ENCODE assay signal across 30 cellular contexts in the genomic region with DNA sequence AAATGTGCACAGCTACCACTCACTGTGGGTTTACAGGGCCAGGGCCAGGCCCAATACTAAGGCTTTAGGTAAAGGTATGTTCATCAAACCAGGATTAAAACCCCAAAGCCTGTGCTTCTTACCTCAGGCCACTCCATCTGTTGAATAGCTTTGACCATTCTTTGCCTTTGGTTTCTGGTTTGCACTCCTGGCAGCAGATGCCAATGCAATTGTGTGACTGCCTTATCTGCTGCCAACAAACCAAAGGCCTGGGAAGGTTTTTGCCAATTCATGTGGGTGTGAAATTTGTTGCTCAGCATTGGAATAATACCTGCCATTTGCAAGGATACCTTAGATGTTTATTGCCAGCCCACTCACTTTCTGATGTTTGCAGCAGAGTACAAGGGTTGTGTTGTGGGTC.
"Had no signal": no experiment of that assay in that cellular context is flagged by ENCODE, and none has a peak within 500 bp of the region (broad histone marks: within the 10 kb centered on the region; RNA-seq: fewer than 3 reads in every experiment).

No MANE protein-coding gene starts in this region.

- FAIRE-seq: RCC 7860 had no signal

- ATAC-seq: activated CD8-positive, alpha-beta T cell treated with anti-CD3 and anti-CD28 coated beads for 36 hours; activated T-cell treated with anti-CD3 and anti-CD28 coated beads, Interleukin-2, amount 50 U/mL, for 72 hours; activated T-helper 17 cell treated with anti-CD3 and anti-CD28 coated beads, Interleukin-2, amount 50 U/mL, for 72 hours; Right ventricle myocardium inferior had no signal

- H3K4me2 ChIP-seq: KMS-11, PC-9 had no signal

- H3K4me1 Mint-ChIP-seq: activated CD4-positive, alpha-beta T cell treated with anti-CD3 and anti-CD28 coated beads, Interleukin-2, amount 10 ng/mL, durations not matched to agents 24 days and 14 days; activated naive CD8-positive, alpha-beta T cell treated with anti-CD3 and anti-CD28 coated beads for 36 hours; activated T-helper 17 cell treated with anti-CD3 and anti-CD28 coated beads, Interleukin-2, amount 50 U/mL, for 72 hours; central memory CD8-positive, alpha-beta T cell had no signal

- H3K27ac ChIP-seq: cardiac muscle cell, KMS-11, PC-9, RWPE1, SJCRH30, SK-N-MC had no signal

- H3K9me3 ChIP-seq: SJCRH30 had no signal

- H2AFZ ChIP-seq: PC-9 had no signal

- H3K36me3 ChIP-seq: cardiac muscle cell, SJCRH30 had no signal

- H3K9me3 Mint-ChIP-seq: activated CD4-positive, alpha-beta T cell treated with anti-CD3 and anti-CD28 coated beads, Interleukin-2, amount 10 ng/mL, durations not matched to agents 24 days and 14 days; activated CD8-positive, alpha-beta T cell treated with anti-CD3 and anti-CD28 coated beads for 36 hours; activated naive CD8-positive, alpha-beta T cell treated with anti-CD3 and anti-CD28 coated beads for 36 hours; activated T-helper 17 cell treated with anti-CD3 and anti-CD28 coated beads, Interleukin-2, amount 50 U/mL, for 72 hours; central memory CD8-positive, alpha-beta T cell had no signal

- H3K27ac Mint-ChIP-seq: activated CD4-positive, alpha-beta T cell treated with anti-CD3 and anti-CD28 coated beads, Interleukin-2, amount 10 ng/mL, durations not matched to agents 24 days and 14 days; activated CD8-positive, alpha-beta T cell treated with anti-CD3 and anti-CD28 coated beads for 36 hours; activated naive CD8-positive, alpha-beta T cell treated with anti-CD3 and anti-CD28 coated beads for 36 hours; activated T-cell treated with anti-CD3 and anti-CD28 coated beads, Interleukin-2, amount 50 U/mL, for 72 hours; activated T-helper 17 cell treated with anti-CD3 and anti-CD28 coated beads, Interleukin-2, amount 50 U/mL, for 72 hours had no signal

- DNase-seq: activated CD4-positive, alpha-beta T cell treated with anti-CD3 and anti-CD28 coated beads, Interleukin-2, amount 10 ng/mL, durations not matched to agents 24 days and 14 days; activated CD4-positive, alpha-beta T cell treated with anti-CD3 and anti-CD28 coated beads, Interleukin-2, amount 50 U/mL, for 4 hours; activated CD8-positive, alpha-beta T cell treated with anti-CD3 and anti-CD28 coated beads for 36 hours; activated effector memory CD4-positive, alpha-beta T cell treated with anti-CD3 and anti-CD28 coated beads, Interleukin-2, amount 50 U/mL, for 16 hours; activated naive CD4-positive, alpha-beta T cell; activated naive CD4-positive, alpha-beta T cell treated with anti-CD3 and anti-CD28 coated beads, Interleukin-2, amount 50 U/mL, for 16 hours; activated naive CD8-positive, alpha-beta T cell treated with anti-CD3 and anti-CD28 coated beads for 36 hours; activated T-cell treated with anti-CD3 and anti-CD28 coated beads, Interleukin-2, amount 50 U/mL, for 1 hour; activated T-cell treated with anti-CD3 and anti-CD28 coated beads, Interleukin-2, amount 50 U/mL, for 72 hours; amniotic stem cell; aorta; MM.1S; MV-4-11; NCI-H1092; NCI-H1436 treated with DMSO at 0.1 percent for 48 hours; NCI-H1694 treated with DMSO at 0.1 percent for 48 hours; NCI-H2029; NCI-H345; NCI-H524 treated with DMSO at 0.1 percent for 48 hours; PC-9; SJCRH30; T1000 had no signal

- H3K9ac ChIP-seq: KMS-11 had no signal

- H3K27me3 ChIP-seq: cardiac muscle cell, SJCRH30 had no signal

- H3K4me3 Mint-ChIP-seq: activated CD4-positive, alpha-beta T cell treated with anti-CD3 and anti-CD28 coated beads, Interleukin-2, amount 10 ng/mL, durations not matched to agents 24 days and 14 days; activated CD8-positive, alpha-beta T cell treated with anti-CD3 and anti-CD28 coated beads for 36 hours; activated naive CD8-positive, alpha-beta T cell treated with anti-CD3 and anti-CD28 coated beads for 36 hours; activated T-cell treated with anti-CD3 and anti-CD28 coated beads, Interleukin-2, amount 50 U/mL, for 72 hours; activated T-helper 17 cell treated with anti-CD3 and anti-CD28 coated beads, Interleukin-2, amount 50 U/mL, for 72 hours; central memory CD8-positive, alpha-beta T cell had no signal

- H3K4me3 ChIP-seq: cardiac muscle cell, PC-9, SJCRH30, SK-N-MC had no signal

- H3K4me1 ChIP-seq: SJCRH30 had no signal

- H3K36me3 Mint-ChIP-seq: activated naive CD8-positive, alpha-beta T cell treated with anti-CD3 and anti-CD28 coated beads for 36 hours had no signal
